Comparison of ENCODE assay signal across 16 cellular contexts in the genomic region with DNA sequence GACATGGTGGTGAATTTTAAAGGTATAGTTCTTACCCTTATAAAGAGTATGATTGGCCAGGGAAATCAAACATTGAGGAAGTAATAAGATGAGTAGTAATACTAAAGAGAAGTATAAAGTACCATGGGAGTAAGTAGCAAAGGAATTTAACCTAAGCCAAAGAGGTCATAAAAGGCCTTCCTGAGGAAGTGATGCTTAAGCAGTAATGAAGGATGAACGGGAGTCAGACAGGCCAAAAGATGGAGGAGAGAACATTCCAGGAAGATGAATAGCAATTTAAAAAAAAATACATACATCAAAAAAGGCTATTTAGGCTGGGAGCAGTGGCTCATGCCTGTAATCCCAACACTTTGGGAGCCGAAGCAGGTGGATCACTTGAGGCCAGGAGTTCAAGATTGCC.
"Had no signal": no experiment of that assay in that cellular context is flagged by ENCODE, and none has a peak within 500 bp of the region (broad histone marks: within the 10 kb centered on the region; RNA-seq: fewer than 3 reads in every experiment).

No MANE protein-coding gene starts in this region.

- H3K27ac ChIP-seq: ascending aorta, left ventricle myocardium inferior, right lobe of liver, spleen had no signal

- ATAC-seq: natural killer cell treated with Interleukin-12 subunit alpha and Interleukin-12 subunit beta and Interleukin-15 and Interleukin-18, amount 100 ng/mL, for 72 hours had no signal

- H3K4me1 ChIP-seq: ascending aorta, spleen had no signal

- H3K4me3 ChIP-seq: ascending aorta, left ventricle myocardium inferior, right lobe of liver, spleen had no signal

- H3K9me3 ChIP-seq: ascending aorta, left ventricle myocardium inferior, right lobe of liver, spleen had no signal

- DNase-seq: activated CD4-positive, alpha-beta memory T cell treated with anti-CD3 and anti-CD28 coated beads for 36 hours; activated CD4-positive, alpha-beta T cell treated with anti-CD3 and anti-CD28 coated beads for 1 hour; activated naive CD4-positive, alpha-beta T cell; caudate nucleus; cortex of kidney; islet precursor cell; left ventricle myocardium inferior; mesenchymal stem cell; nucleus accumbens; right lobe of liver; spleen; stimulated activated CD4-positive, alpha-beta T cell treated with anti-CD3 and anti-CD28 coated beads, Interleukin-2, amount 100 ng/mL, for 24 hours; stimulated activated naive CD4-positive, alpha-beta T cell; trophoblast cell had no signal

- H3K27me3 ChIP-seq: ascending aorta, right lobe of liver, spleen had no signal

- H3K36me3 ChIP-seq: ascending aorta, right lobe of liver had no signal
